8 cellular contexts compared by ENCODE assay signal in genomic region chr22:38756631-38757463, GRCh38.
DNase-seq lines count a peak whose midpoint lies in the region; ATAC-seq and TF ChIP-seq lines count a peak whose summit lies in the region.

No MANE protein-coding gene starts in this region.

- H3K4me3 ChIP-seq in BLaER1 (peak overlapping the region; percentile 93), HUES6 (ENCODE audit: low read depth, low read length) (peak overlapping the region; percentile 86), tibial artery (peak overlapping the region; percentile 68 to 76)

- no peak for ATAC-seq in HG03097 (IDR thresholded peaks at IDR 0.05; ENCODE audit: low FRiP score, unreplicated experiment)

- peaks cover 63% of the 10 kb centered on the region for H4K20me1 ChIP-seq in BLaER1

- H3K27ac ChIP-seq in BLaER1: peak overlapping the region; percentile 96
- H3K27ac ChIP-seq in HUES6 (ENCODE audit: low read depth, low read length): 0 out of 2 replicates have a peak overlapping the region, but pooled peaks have one; percentile 73
- peak overlapping the region; percentile 96 to 98 for H3K27ac ChIP-seq in tibial artery

- no peak for TF ChIP-seq CTCF in tibial artery (IDR thresholded peaks at IDR 0.05)

- H3K9ac ChIP-seq in BLaER1: peak overlapping the region; percentile 95
- no peak overlapping the region for H3K9ac ChIP-seq in HUES6 (ENCODE audit: low read length)

- no peaks in the 10 kb centered on the region for H3K9me3 ChIP-seq in BLaER1
- no peaks in the 10 kb centered on the region for H3K9me3 ChIP-seq in HUES6 (ENCODE audit: control insufficient read depth, insufficient read depth, low read depth, low read length)
- H3K9me3 ChIP-seq in tibial artery: no peaks in the 10 kb centered on the region

- intact Hi-C loops in tibial artery (cut with DNase I; ENCODE audit: low total_unique reads): no loop called here

- H3K27me3 ChIP-seq in BLaER1 (no peaks in the 10 kb centered on the region), HUES6 (ENCODE audit: control insufficient read depth, insufficient read depth, low read length) (no peaks in the 10 kb centered on the region; the same call in 1 of the 2 replicates), tibial artery (no peaks in the 10 kb centered on the region)

- peak overlapping the region; percentile 96 for H3K4me2 ChIP-seq in BLaER1

- DNase-seq in activated naive CD4-positive, alpha-beta T cell treated with Interleukin-2 at 50 U/mL for 16 hours: peak; percentile 37
- DNase-seq in left kidney (ENCODE audit: low read depth, low spot score) (peak; percentile 44), tibial artery (no peak), GM19238 (ENCODE audit: insufficient read length, low spot score) (no peak), NCI-H526 (lab: John Stamatoyannopoulos, UW) (no peak)

- peaks cover 78% of the 10 kb centered on the region for H3K4me1 ChIP-seq in BLaER1
- H3K4me1 ChIP-seq in HUES6 (ENCODE audit: control insufficient read depth, insufficient read depth, low read length): peaks cover 30% of the 10 kb centered on the region
- peaks cover 3 to 38% (median 26%) of the 10 kb centered on the region in 4 donors for H3K4me1 ChIP-seq in tibial artery

- H3K36me3 ChIP-seq in BLaER1: peaks cover 16% of the 10 kb centered on the region
- H3K36me3 ChIP-seq in HUES6 (ENCODE audit: control insufficient read depth, insufficient read depth, low read length): no peaks in the 10 kb centered on the region
- peaks cover 11 to 12% (median 12%) of the 10 kb centered on the region in 3 donors for H3K36me3 ChIP-seq in tibial artery

Comparison
In these comparisons a context has a peak if more than half of its experiments do, and no peak if none do; other contexts are left out.
1. DNase-seq: peak in activated naive CD4-positive, alpha-beta T cell treated with Interleukin-2 at 50 U/mL for 16 hours (single experiment) and left kidney (single experiment); none in tibial artery (0 of 2), GM19238 (single experiment) and NCI-H526 (0 of 2).
2. Peak in every context shown above with its lines, with median percentiles within 50 percentile points of each other: H3K27ac ChIP-seq and H3K4me3 ChIP-seq.